18 cellular contexts compared by ENCODE assay signal in genomic region chr5:74587300-74587699, GRCh38. TPM values are rescaled to one million over a fixed set of nuclear protein-coding genes. Genes with fewer than 3 reads are reported as not detected.
DNase-seq lines count a peak whose midpoint lies in the region; ATAC-seq, FAIRE-seq and TF ChIP-seq lines count a peak whose summit lies in the region.
"Had no signal": no experiment of that assay in that cellular context is flagged by ENCODE, and none has a peak within 500 bp of the region (broad histone marks: within the 10 kb centered on the region; RNA-seq: fewer than 3 reads in every experiment).

No MANE protein-coding gene starts in this region.

- FAIRE-seq in HepG2 (lab: Jason Lieb, UNC), result no peak
- FAIRE-seq: GM12878 had no signal

- in situ Hi-C loops in HepG2 (cut with HindIII; ENCODE audit: extremely low pct_ligation_motif_present, low pct_unique_long_range_greater_than_20kb), result no loop called here

- peak overlapping the region; percentile 83 for H3K27ac Mint-ChIP-seq in endothelial cell (ENCODE audit: unreplicated experiment)
- no peak overlapping the region for H3K27ac Mint-ChIP-seq in naive thymus-derived CD4-positive, alpha-beta T cell
- H3K27ac Mint-ChIP-seq: CD4-positive, CD25-positive, alpha-beta regulatory T cell had no signal

- 88% methylated on average over 4 of the region's 4 CpGs for WGBS in HepG2 (ENCODE audit: low lambda C conversion rate)
- 78% methylated on average over 2 of the region's 4 CpGs for WGBS in right lobe of liver (ENCODE audit: insufficient coverage, low coverage, low lambda C conversion rate, missing lambda C conversion rate)
- WGBS in neuronal stem cell (ENCODE audit: extremely low coverage in 2 of 2, insufficient read length in 2 of 2, insufficient replicate concordance in 1 of 2), 2 donors, result no CpG with 5 or more reads among the region's 4 CpGs

- H3K27me3 Mint-ChIP-seq in endothelial cell (ENCODE audit: unreplicated experiment), result peaks cover 3% of the 10 kb centered on the region
- peaks cover 8 to 51% (median 13%) of the 10 kb centered on the region in 5 donors for H3K27me3 Mint-ChIP-seq in naive thymus-derived CD4-positive, alpha-beta T cell

- no peak for TF ChIP-seq RAD21 in HepG2 (CRISPR knock-in tag; IDR thresholded peaks at IDR 0.05)

- H2AFZ ChIP-seq in HepG2 (ENCODE audit: low read length) (no peak overlapping the region), neuronal stem cell (ENCODE audit: low read length) (peak overlapping the region; percentile 44)

- peaks cover 56% of the 10 kb centered on the region for H3K4me1 Mint-ChIP-seq in endothelial cell (ENCODE audit: unreplicated experiment)
- peaks cover 0 to 31% (median 3%) of the 10 kb centered on the region in 7 donors for H3K4me1 Mint-ChIP-seq in naive thymus-derived CD4-positive, alpha-beta T cell
- H3K4me1 Mint-ChIP-seq: CD4-positive, CD25-positive, alpha-beta regulatory T cell had no signal

- no peak for TF ChIP-seq CTCF in HepG2 (CRISPR knock-in tag; IDR thresholded peaks at IDR 0.05)
- no peak for TF ChIP-seq CTCF in right lobe of liver (IDR thresholded peaks at IDR 0.05)
- no peak for TF ChIP-seq CTCF in endothelial cell (IDR thresholded peaks at IDR 0.05; ENCODE audit: unreplicated experiment)

- intact Hi-C loops in HepG2 (cut with micrococcal nuclease; ENCODE audit: unreplicated experiment) (loop anchor here (5.0 to 10.0 kb wide), 2 partner anchors 40 to 52 kb away; no protein-coding TSS in a partner anchor), right lobe of liver (cut with DNase I) (no loop called here)
- intact Hi-C loops in naive thymus-derived CD4-positive, alpha-beta T cell (cut with micrococcal nuclease), result no loop called here

- TF ChIP-seq EP300 in HepG2 (IDR thresholded peaks at IDR 0.05; ENCODE audit: low read depth in 2 of 2, low read length in 2 of 2), result no peak
- no peak for TF ChIP-seq EP300 in HepG2 (CRISPR knock-in tag; IDR thresholded peaks at IDR 0.05; ENCODE audit: borderline replicate concordance)

- no peak overlapping the region for H3K4me2 ChIP-seq in HepG2 (ENCODE audit: low read depth, low read length)
- no peak overlapping the region for H3K4me2 ChIP-seq in neuronal stem cell (ENCODE audit: insufficient read depth, low read length, poor library complexity, severe bottlenecking)

- H3K27me3 ChIP-seq in HepG2 (ENCODE audit: control insufficient read depth in 1 of 2, insufficient read depth in 2 of 2, low read length in 2 of 2) (no peaks in the 10 kb centered on the region), right lobe of liver (no peaks in the 10 kb centered on the region), neuronal stem cell (ENCODE audit: control insufficient read depth in 3 of 3, insufficient read depth in 3 of 3, low read depth in 1 of 3, low read length in 3 of 3) (no peaks in the 10 kb centered on the region)
- no peaks in the 10 kb centered on the region for H3K27me3 ChIP-seq in naive thymus-derived CD4-positive, alpha-beta T cell (ENCODE audit: control insufficient read depth in 2 of 2, insufficient read depth in 2 of 2, low read length in 2 of 2)
- H3K27me3 ChIP-seq: MG63 had no signal

- ATAC-seq in HepG2 (no peak), right lobe of liver (no peak), HG02885 (IDR thresholded peaks at IDR 0.05; ENCODE audit: poor library complexity, unreplicated experiment) (no peak)
- ATAC-seq in naive thymus-derived CD4-positive, alpha-beta T cell, result no peak
- ATAC-seq: Panc1 had no signal

- DNase-seq in HepG2 (ENCODE audit: low spot score) (no peak), right lobe of liver (no peak), endothelial cell (ENCODE audit: low spot score) (peak; percentile 7), neuronal stem cell (ENCODE audit: low spot score) (no peak), NCI-H1105 treated with DMSO at 0.1 percent for 48 hours (lab: John Stamatoyannopoulos, UW) (no peak), NCI-H2171 treated with DMSO at 0.1 percent for 48 hours (lab: John Stamatoyannopoulos, UW) (no peak)
- no peak for DNase-seq in naive thymus-derived CD4-positive, alpha-beta T cell
- DNase-seq: CD4-positive, CD25-positive, alpha-beta regulatory T cell; DMS79; MG63; NCI-H1092 treated with DMSO at 0.1 percent for 48 hours; NCI-H1694 treated with DMSO at 0.1 percent for 48 hours; NCI-H774; SHP77 had no signal

- no peak overlapping the region for H2BK12ac ChIP-seq in neuronal stem cell (ENCODE audit: low read length)

- H3K4me1 ChIP-seq in HepG2 (ENCODE audit: insufficient read depth, low read length) (peaks cover 90% of the 10 kb centered on the region), right lobe of liver (peaks cover 0 to 21% (median 5%) of the 10 kb centered on the region in 4 donors), neuronal stem cell (ENCODE audit: control insufficient read depth in 2 of 2, insufficient read depth in 1 of 2, low read depth in 1 of 2, low read length in 2 of 2) (peaks cover 2 to 11% of the 10 kb centered on the region in 2 donors)
- H3K4me1 ChIP-seq in naive thymus-derived CD4-positive, alpha-beta T cell (ENCODE audit: control insufficient read depth in 2 of 2, insufficient read depth in 2 of 2, low read length in 2 of 2), result no peaks in the 10 kb centered on the region

- no peaks in the 10 kb centered on the region for H4K20me1 ChIP-seq in HepG2 (ENCODE audit: insufficient read depth, low read length)

- H3K4me3 ChIP-seq in HepG2 (replicated peaks in 1 of 3; ENCODE audit: insufficient read depth in 1 of 3, low read depth in 2 of 3, low read length in 3 of 3) (no peak overlapping the region), right lobe of liver (no peak overlapping the region), neuronal stem cell (ENCODE audit: low read length in 2 of 2) (no peak overlapping the region)
- H3K4me3 ChIP-seq in naive thymus-derived CD4-positive, alpha-beta T cell (ENCODE audit: low read length), result no peak overlapping the region
- H3K4me3 ChIP-seq: GM12878, MG63 had no signal

- no peak overlapping the region for H3K14ac ChIP-seq in neuronal stem cell (ENCODE audit: low read length)

- H3K36me3 ChIP-seq in HepG2 (replicated peaks in 1 of 2; ENCODE audit: control insufficient read depth in 1 of 2, insufficient read depth in 2 of 2, low read length in 2 of 2) (no peaks in the 10 kb centered on the region), right lobe of liver (no peaks in the 10 kb centered on the region), neuronal stem cell (replicated peaks in 1 of 2; ENCODE audit: control insufficient read depth in 2 of 2, insufficient read depth in 2 of 2, low read length in 2 of 2) (no peaks in the 10 kb centered on the region)
- no peaks in the 10 kb centered on the region for H3K36me3 ChIP-seq in naive thymus-derived CD4-positive, alpha-beta T cell (ENCODE audit: control insufficient read depth in 2 of 3, insufficient read depth in 3 of 3, low read length in 3 of 3)
- H3K36me3 ChIP-seq: MG63 had no signal

- CTCF ChIA-PET in HepG2 (lab: Yijun Ruan, JAX; ENCODE audit: low intra/inter-chr PET ratio, low total read pairs), result no interaction called here
- CTCF ChIA-PET in naive thymus-derived CD4-positive, alpha-beta T cell (lab: Charles Lee), result interaction anchor here (0.9 kb wide), 1 partner anchor 16 kb away, joined by 3 read pairs; no protein-coding TSS in a partner anchor

- H3K36me3 Mint-ChIP-seq in endothelial cell (ENCODE audit: low read depth, unreplicated experiment), result no peaks in the 10 kb centered on the region
- no peaks in the 10 kb centered on the region for H3K36me3 Mint-ChIP-seq in naive thymus-derived CD4-positive, alpha-beta T cell
- H3K36me3 Mint-ChIP-seq: CD4-positive, CD25-positive, alpha-beta regulatory T cell had no signal

- H3K9me3 ChIP-seq in HepG2 (ENCODE audit: low read length) (no peaks in the 10 kb centered on the region), right lobe of liver (no peaks in the 10 kb centered on the region), neuronal stem cell (replicated peaks in 1 of 2; ENCODE audit: control insufficient read depth in 2 of 2, insufficient read depth in 1 of 2, low read depth in 1 of 2, low read length in 2 of 2) (no peaks in the 10 kb centered on the region)
- H3K9me3 ChIP-seq in naive thymus-derived CD4-positive, alpha-beta T cell (ENCODE audit: control insufficient read depth in 2 of 3, low read length in 3 of 3), result no peaks in the 10 kb centered on the region
- H3K9me3 ChIP-seq: MG63 had no signal

- H3K27ac ChIP-seq in HepG2 (ENCODE audit: extremely low read length, insufficient read depth, low read length) (no peak overlapping the region), right lobe of liver (no peak overlapping the region), neuronal stem cell (replicated peaks; ENCODE audit: low read length) (no peak overlapping the region)
- H3K27ac ChIP-seq in naive thymus-derived CD4-positive, alpha-beta T cell (ENCODE audit: low read depth, low read length), result no peak overlapping the region
- H3K27ac ChIP-seq: HL-60 had no signal

- H2BK120ac ChIP-seq in neuronal stem cell (ENCODE audit: low read depth, low read length), result no peak overlapping the region

- H3K9ac ChIP-seq in HepG2 (ENCODE audit: insufficient read depth, low read depth, low read length) (no peak overlapping the region), neuronal stem cell (ENCODE audit: low read depth, low read length, poor library complexity) (no peak overlapping the region)

- no peak overlapping the region for H4K8ac ChIP-seq in neuronal stem cell (ENCODE audit: low read depth, low read length)

- no peak overlapping the region for H3K18ac ChIP-seq in neuronal stem cell (ENCODE audit: low read length)

- H3K9me3 Mint-ChIP-seq in endothelial cell (ENCODE audit: unreplicated experiment), result no peaks in the 10 kb centered on the region
- H3K9me3 Mint-ChIP-seq in naive thymus-derived CD4-positive, alpha-beta T cell, result peaks cover 0 to 2% (median 0%) of the 10 kb centered on the region in 11 donors
- H3K9me3 Mint-ChIP-seq: CD4-positive, CD25-positive, alpha-beta regulatory T cell had no signal

- no peak for TF ChIP-seq POLR2A in HepG2 (IDR thresholded peaks at IDR 0.05; ENCODE audit: insufficient read depth in 1 of 2, low read depth in 2 of 2, low read length in 2 of 2)
- TF ChIP-seq POLR2A in right lobe of liver (IDR thresholded peaks at IDR 0.05), result no peak

- H3K4me3 Mint-ChIP-seq in endothelial cell (ENCODE audit: unreplicated experiment), result no peak overlapping the region
- H3K4me3 Mint-ChIP-seq in naive thymus-derived CD4-positive, alpha-beta T cell, result no peak overlapping the region
- H3K4me3 Mint-ChIP-seq: CD4-positive, CD25-positive, alpha-beta regulatory T cell had no signal

- no peak overlapping the region for H4K91ac ChIP-seq in neuronal stem cell (ENCODE audit: low read depth, low read length, poor library complexity)

- H3K23ac ChIP-seq in neuronal stem cell (ENCODE audit: low read depth, low read length, poor library complexity), result no peak overlapping the region

- H3K4ac ChIP-seq in neuronal stem cell (ENCODE audit: low read length), result no peak overlapping the region

- H3K79me1 ChIP-seq in neuronal stem cell (ENCODE audit: low read depth, low read length), result no peaks in the 10 kb centered on the region

- POLR2A ChIA-PET in HepG2 (lab: Yijun Ruan, JAX), result interaction anchor here (2.4 kb wide), 1 partner anchor 53 kb away, joined by 15 read pairs; the partner anchor contains the start of gene ENC1
- POLR2A ChIA-PET in naive thymus-derived CD4-positive, alpha-beta T cell (lab: Charles Lee), result no interaction called here

- no peak overlapping the region for H2BK5ac ChIP-seq in neuronal stem cell (ENCODE audit: low read length)

- H2AK5ac ChIP-seq in neuronal stem cell (ENCODE audit: low read depth, low read length), result no peak overlapping the region

- no peaks in the 10 kb centered on the region for H3K79me2 ChIP-seq in HepG2 (ENCODE audit: insufficient read depth, low read length)

- no TSS peak for BruUV-seq in HepG2 (replicated peaks; lab: Mats Ljungman, UMichigan)

- H2BK15ac ChIP-seq in neuronal stem cell (ENCODE audit: low read length), result no peak overlapping the region

RNA-seq across cellular contexts. Expression of gene ENC1, which starts 53.2 kb away (rescaled TPM):
- total RNA-seq in HepG2 (2016; rRNA removed; fragmentation: Illumina TruSeq; extraction: Trizol), result 63.8 and 69.9 TPM in 2 replicates
- total RNA-seq in HepG2 (2016; cell fraction: cytosol; rRNA removed; fragmentation: Illumina TruSeq; extraction: Trizol; ENCODE audit: low read depth), result 33.8 and 33.9 TPM in 2 replicates
- 61.8 and 63.2 TPM in 2 replicates for total RNA-seq in HepG2 (2016; cell fraction: insoluble cytoplasmic fraction; rRNA removed; fragmentation: Illumina TruSeq; extraction: Trizol)
- 48.4 and 54.2 TPM in 2 replicates for total RNA-seq in HepG2 (2016; cell fraction: membrane; rRNA removed; fragmentation: Illumina TruSeq; extraction: Trizol)
- total RNA-seq in HepG2 (2016; cell fraction: nucleus; rRNA removed; fragmentation: Illumina TruSeq; extraction: Trizol), result 60.3 and 63.7 TPM in 2 replicates
- 61.6 and 64.4 TPM in 2 replicates for polyA plus RNA-seq in HepG2 (2011; rRNA removed)
- 32.3 and 55.9 TPM in 2 replicates for polyA plus RNA-seq in HepG2 (2011; cell fraction: cytosol; rRNA removed)
- 251 and 317 TPM in 2 replicates for polyA plus RNA-seq in HepG2 (2011; cell fraction: nucleus; rRNA removed)
- 54.2 and 69.2 TPM in 2 replicates for polyA plus RNA-seq in HepG2 (2012)
- polyA plus RNA-seq in HepG2 (2016; cell fraction: cytosol; fragmentation: Illumina TruSeq; extraction: Trizol; ENCODE audit: low read depth), result 2.0 and 2.4 TPM in 2 replicates
- 40.2 and 43.8 TPM in 2 replicates for polyA plus RNA-seq in HepG2 (2016; cell fraction: insoluble cytoplasmic fraction; fragmentation: Illumina TruSeq; extraction: Trizol; ENCODE audit: low read depth)
- polyA plus RNA-seq in HepG2 (2016; cell fraction: membrane; fragmentation: Illumina TruSeq; extraction: Trizol; ENCODE audit: low read depth), result 9.1 and 9.2 TPM in 2 replicates
- 102 and 108 TPM in 2 replicates for polyA plus RNA-seq in HepG2 (2016; cell fraction: nucleus; fragmentation: Illumina TruSeq; extraction: Trizol; ENCODE audit: insufficient read depth, low read depth)
- polyA minus RNA-seq in HepG2 (2011; rRNA and poly(A)+ RNA removed; ENCODE audit: low replicate concordance), result 0.19 and 296 TPM in 2 replicates
- polyA minus RNA-seq in HepG2 (2011; cell fraction: cytosol; rRNA and poly(A)+ RNA removed), result 71.8 and 103 TPM in 2 replicates
- 162 and 227 TPM in 2 replicates for polyA minus RNA-seq in HepG2 (2011; cell fraction: nucleus; rRNA and poly(A)+ RNA removed)
- 1 to 10 TPM; 4.5 to 6.8 (median 5.5) TPM for total RNA-seq in right lobe of liver
- total RNA-seq in endothelial cell (ENCODE audit: unreplicated experiment), result 162 TPM
- 26.2 TPM for polyA plus RNA-seq in neuronal stem cell (2013, experiment 1 of 2)
- 27.7 TPM for polyA plus RNA-seq in neuronal stem cell (2013, experiment 2 of 2)
- 10 to 100 TPM in 2 of 5 experiments, 1 to 10 TPM in 3; 1.3 to 18.1 (median 1.6) TPM for total RNA-seq in naive thymus-derived CD4-positive, alpha-beta T cell
- polyA plus RNA-seq in naive thymus-derived CD4-positive, alpha-beta T cell, result 1 to 10 TPM in 1 of 2 donors, under 1 TPM in 1; 0.77 to 3.3 TPM
